In genomic region chr11:16820324-16821092, GRCh38 we compare ENCODE assay signal across 8 cellular contexts.
A peak's percentile ranks its signal among the peaks of the same experiment; 100 is the strongest.
DNase-seq lines count a peak whose midpoint lies in the region; ATAC-seq lines count a peak whose summit lies in the region.

No MANE protein-coding gene starts in this region.

- no peak overlapping the region for H2AK5ac ChIP-seq in mesenchymal stem cell (ENCODE audit: low read length, severe bottlenecking)

- H3K36me3 ChIP-seq in mesenchymal stem cell (ENCODE audit: control insufficient read depth in 1 of 2, insufficient read depth in 2 of 2, low read depth in 1 of 2, low read length in 2 of 2): peaks cover 0 to 6% of the 10 kb centered on the region in 2 experiments

- no peak overlapping the region for H3K27ac ChIP-seq in mesenchymal stem cell (ENCODE audit: low read length, poor library complexity, severe bottlenecking)

- H3K9me3 ChIP-seq in mesenchymal stem cell (ENCODE audit: control insufficient read depth, low read length): no peaks in the 10 kb centered on the region

- H3K27me3 ChIP-seq in mesenchymal stem cell (ENCODE audit: control insufficient read depth in 1 of 2, insufficient read depth in 1 of 2, low read length in 2 of 2): peaks cover 0 to 4% of the 10 kb centered on the region in 2 experiments

- H3K79me1 ChIP-seq in mesenchymal stem cell (replicated peaks; ENCODE audit: low read length, poor library complexity, severe bottlenecking): no peaks in the 10 kb centered on the region

- no peak overlapping the region for H2BK15ac ChIP-seq in mesenchymal stem cell (ENCODE audit: low read depth, poor library complexity, severe bottlenecking)

- H3K4me3 ChIP-seq in mesenchymal stem cell (ENCODE audit: insufficient read depth in 1 of 2, low read depth in 1 of 2, low read length in 2 of 2): no peak overlapping the region

- no peak overlapping the region for H3K4me2 ChIP-seq in mesenchymal stem cell (ENCODE audit: low read length, poor library complexity, severe bottlenecking)

- H2BK120ac ChIP-seq in mesenchymal stem cell (ENCODE audit: low read depth, low read length): no peak overlapping the region

- 26% methylated on average over 8 of the region's 8 CpGs for WGBS in mesenchymal stem cell

- no peak overlapping the region for H3K23ac ChIP-seq in mesenchymal stem cell (ENCODE audit: low read length in 2 of 2)

- DNase-seq in C1 segment of cervical spinal cord (lab: John Stamatoyannopoulos, UW): peak in 11 of 14 donors; percentile 10 to 61 (median 29)
- peak; percentile 37 for DNase-seq in NCI-H510A treated with DMSO at 0.1 percent for 48 hours (lab: John Stamatoyannopoulos, UW)
- DNase-seq in activated CD4-positive, alpha-beta T cell treated with anti-CD3 and anti-CD28 coated beads, Interleukin-2, amount 50 U/mL, for 24 hours (ENCODE audit: low read depth in 1 of 2, low spot score in 1 of 2): peak; percentile 57 to 66
- peak; percentile 29 for DNase-seq in effector CD8-positive, alpha-beta T cell (lab: John Stamatoyannopoulos, UW)
- DNase-seq in mesenchymal stem cell: peak; percentile 63
- peak; percentile 26 to 30 for DNase-seq in stimulated activated CD8-positive, alpha-beta memory T cell treated with anti-CD3 and anti-CD28 coated beads, Interleukin-2, amount 100 ng/mL, for 1 hour (ENCODE audit: low read depth in 2 of 2)

- H3K4me1 ChIP-seq in mesenchymal stem cell (ENCODE audit: control insufficient read depth, insufficient read depth, low read depth, low read length): peaks cover 4% of the 10 kb centered on the region

- H3K14ac ChIP-seq in mesenchymal stem cell (ENCODE audit: low read length in 2 of 2): no peak overlapping the region

- H3K18ac ChIP-seq in mesenchymal stem cell (ENCODE audit: low read depth in 1 of 2, low read length in 2 of 2): no peak overlapping the region

- no peak overlapping the region for H3K9ac ChIP-seq in mesenchymal stem cell (ENCODE audit: low read length)

- no peak overlapping the region for H2BK5ac ChIP-seq in mesenchymal stem cell (ENCODE audit: low read depth, low read length, poor library complexity, severe bottlenecking)

- peak overlapping the region; percentile 31 for H4K8ac ChIP-seq in mesenchymal stem cell (ENCODE audit: low read length)

- no peak overlapping the region for H3K4ac ChIP-seq in mesenchymal stem cell (ENCODE audit: low read depth in 1 of 2, low read length in 2 of 2)

- H2BK12ac ChIP-seq in mesenchymal stem cell (ENCODE audit: low read length in 2 of 2): peak overlapping the region in 1 of 2 experiments; percentile 19

- no peak overlapping the region for H4K91ac ChIP-seq in mesenchymal stem cell (ENCODE audit: low read length)

- ATAC-seq in GM19043 (IDR thresholded peaks at IDR 0.05; ENCODE audit: low read depth, unreplicated experiment) (peak; percentile 69), HG03342 (IDR thresholded peaks at IDR 0.05; ENCODE audit: unreplicated experiment) (peak; percentile 83)

- H2AFZ ChIP-seq in mesenchymal stem cell (ENCODE audit: low read depth, low read length): no peak overlapping the region
